ENCODE assay signal across 33 cellular contexts in the genomic region with DNA sequence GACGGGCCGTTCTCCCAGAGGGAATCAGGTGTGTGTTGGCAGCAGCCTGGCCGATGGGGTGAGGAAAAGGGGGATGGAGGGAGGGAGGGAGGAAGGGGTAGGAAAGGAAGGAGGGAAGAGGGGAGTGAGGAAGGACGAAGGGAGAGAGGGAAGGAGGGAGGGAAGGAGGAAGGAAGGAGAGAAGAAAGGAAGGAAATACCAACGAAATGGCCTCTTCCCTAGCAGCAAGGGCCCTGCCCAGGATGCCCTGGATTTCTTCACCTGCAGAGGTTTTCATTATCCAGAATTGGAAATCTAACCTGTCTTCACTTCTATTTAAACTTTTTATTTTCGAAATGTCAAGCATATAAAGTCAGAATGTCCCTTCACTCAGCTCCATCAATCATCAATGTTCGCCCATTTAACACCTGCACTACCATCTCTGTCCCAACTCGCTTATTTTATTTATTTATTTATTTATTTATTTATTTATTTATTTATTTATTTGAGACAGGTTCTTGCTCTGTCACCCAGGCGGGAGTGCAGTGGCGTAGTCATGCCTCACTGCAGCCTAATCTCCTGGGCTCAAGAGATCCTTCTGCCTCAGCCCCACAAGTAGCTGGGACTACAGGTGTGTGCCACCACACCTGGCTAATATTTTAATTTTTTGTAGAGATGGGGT.
"Had no signal": no experiment of that assay in that cellular context is flagged by ENCODE, and none has a peak within 500 bp of the region (broad histone marks: within the 10 kb centered on the region; RNA-seq: fewer than 3 reads in every experiment).

No MANE protein-coding gene starts in this region.

- H3K27ac Mint-ChIP-seq: activated CD4-positive, alpha-beta memory T cell treated with anti-CD3 and anti-CD28 coated beads for 36 hours; activated CD4-positive, alpha-beta T cell treated with anti-CD3 and anti-CD28 coated beads for 36 hours; activated CD4-positive, alpha-beta T cell treated with anti-CD3 and anti-CD28 coated beads, Interleukin-2, amount 10 ng/mL, durations not matched to agents 24 days and 14 days; activated CD8-positive, alpha-beta memory T cell treated with anti-CD3 and anti-CD28 coated beads, Interleukin-2, amount 10 ng/mL, durations not matched to agents 7 days and 5 days; activated CD8-positive, alpha-beta T cell treated with anti-CD3 and anti-CD28 coated beads, Interleukin-2, amount 10 ng/mL, durations not matched to agents 7 days and 5 days; activated naive CD4-positive, alpha-beta T cell treated with anti-CD3 and anti-CD28 coated beads for 36 hours; activated naive CD4-positive, alpha-beta T cell treated with anti-CD3 and anti-CD28 coated beads, Interleukin-2, amount 50 U/mL, for 24 hours; activated naive CD8-positive, alpha-beta T cell treated with anti-CD3 and anti-CD28 coated beads for 36 hours; activated naive CD8-positive, alpha-beta T cell treated with anti-CD3 and anti-CD28 coated beads, Interleukin-2, amount 50 U/mL, for 24 hours; activated T-helper 1 cell treated with anti-CD3 and anti-CD28 coated beads, Interleukin-12 subunit alpha, Interleukin-12 subunit beta, Interleukin-2, Interleukin-4 antibody, amounts not matched to agents 30 ng/mL and 10 ng/mL and 1 ng/mL, durations not matched to agents 14 hours and 24 hours and 36 hours; activated T-helper 2 cell treated with anti-CD3 and anti-CD28 coated beads, Interferon-gamma antibody, Interleukin-2, Interleukin-4, amounts not matched to agents 10 μg/mL and 5 μg/mL and 100 μg/mL, durations not matched to agents 14 hours and 24 hours and 36 hours; effector memory CD8-positive, alpha-beta T cell had no signal

- FAIRE-seq: colon, endometrium, endothelial cell of umbilical vein had no signal

- H3K4me1 Mint-ChIP-seq: activated CD4-positive, alpha-beta T cell treated with anti-CD3 and anti-CD28 coated beads for 36 hours; activated CD4-positive, alpha-beta T cell treated with anti-CD3 and anti-CD28 coated beads, Interleukin-2, amount 10 ng/mL, durations not matched to agents 24 days and 14 days; activated CD8-positive, alpha-beta memory T cell treated with anti-CD3 and anti-CD28 coated beads, Interleukin-2, amount 10 ng/mL, durations not matched to agents 7 days and 5 days; activated naive CD4-positive, alpha-beta T cell treated with anti-CD3 and anti-CD28 coated beads, Interleukin-2, amount 50 U/mL, for 24 hours; activated naive CD8-positive, alpha-beta T cell treated with anti-CD3 and anti-CD28 coated beads, Interleukin-2, amount 50 U/mL, for 24 hours had no signal

- H3K27me3 ChIP-seq: adrenal gland, body of pancreas, esophagus squamous epithelium had no signal

- H3K4me3 ChIP-seq: adrenal gland, body of pancreas, esophagus squamous epithelium had no signal

- H3K9me3 ChIP-seq: adrenal gland, body of pancreas, esophagus squamous epithelium had no signal

- H3K27me3 Mint-ChIP-seq: activated CD4-positive, alpha-beta memory T cell treated with anti-CD3 and anti-CD28 coated beads for 36 hours; activated CD4-positive, alpha-beta T cell treated with anti-CD3 and anti-CD28 coated beads for 36 hours; activated CD4-positive, alpha-beta T cell treated with anti-CD3 and anti-CD28 coated beads, Interleukin-2, amount 10 ng/mL, durations not matched to agents 24 days and 14 days; activated CD8-positive, alpha-beta memory T cell treated with anti-CD3 and anti-CD28 coated beads, Interleukin-2, amount 10 ng/mL, durations not matched to agents 7 days and 5 days; activated naive CD4-positive, alpha-beta T cell treated with anti-CD3 and anti-CD28 coated beads, Interleukin-2, amount 50 U/mL, for 24 hours; activated naive CD8-positive, alpha-beta T cell treated with anti-CD3 and anti-CD28 coated beads for 36 hours; activated naive CD8-positive, alpha-beta T cell treated with anti-CD3 and anti-CD28 coated beads, Interleukin-2, amount 50 U/mL, for 24 hours; effector memory CD8-positive, alpha-beta T cell had no signal

- ATAC-seq: activated CD4-positive, alpha-beta T cell treated with anti-CD3 and anti-CD28 coated beads for 36 hours; activated CD8-positive, alpha-beta memory T cell treated with anti-CD3 and anti-CD28 coated beads, Interleukin-2, amount 10 ng/mL, durations not matched to agents 7 days and 5 days; activated CD8-positive, alpha-beta T cell treated with anti-CD3 and anti-CD28 coated beads, Interleukin-2, amount 10 ng/mL, durations not matched to agents 7 days and 5 days; activated naive CD8-positive, alpha-beta T cell treated with anti-CD3 and anti-CD28 coated beads, Interleukin-2, amount 50 U/mL, for 24 hours; body of pancreas; effector memory CD8-positive, alpha-beta T cell had no signal

- H3K27ac ChIP-seq: adrenal gland, body of pancreas, epithelial cell of prostate, esophagus squamous epithelium had no signal

- H3K4me3 Mint-ChIP-seq: activated CD4-positive, alpha-beta memory T cell treated with anti-CD3 and anti-CD28 coated beads for 36 hours; activated CD4-positive, alpha-beta T cell treated with anti-CD3 and anti-CD28 coated beads for 36 hours; activated CD4-positive, alpha-beta T cell treated with anti-CD3 and anti-CD28 coated beads, Interleukin-2, amount 10 ng/mL, durations not matched to agents 24 days and 14 days; activated CD8-positive, alpha-beta memory T cell treated with anti-CD3 and anti-CD28 coated beads, Interleukin-2, amount 10 ng/mL, durations not matched to agents 7 days and 5 days; activated CD8-positive, alpha-beta T cell treated with anti-CD3 and anti-CD28 coated beads, Interleukin-2, amount 10 ng/mL, durations not matched to agents 7 days and 5 days; activated naive CD4-positive, alpha-beta T cell treated with anti-CD3 and anti-CD28 coated beads for 36 hours; activated naive CD4-positive, alpha-beta T cell treated with anti-CD3 and anti-CD28 coated beads, Interleukin-2, amount 50 U/mL, for 24 hours; activated naive CD8-positive, alpha-beta T cell treated with anti-CD3 and anti-CD28 coated beads for 36 hours; activated naive CD8-positive, alpha-beta T cell treated with anti-CD3 and anti-CD28 coated beads, Interleukin-2, amount 50 U/mL, for 24 hours; activated T-helper 1 cell treated with anti-CD3 and anti-CD28 coated beads, Interleukin-12 subunit alpha, Interleukin-12 subunit beta, Interleukin-2, Interleukin-4 antibody, amounts not matched to agents 30 ng/mL and 10 ng/mL and 1 ng/mL, durations not matched to agents 14 hours and 24 hours and 36 hours; effector memory CD8-positive, alpha-beta T cell had no signal

- H3K9me3 Mint-ChIP-seq: activated CD4-positive, alpha-beta memory T cell treated with anti-CD3 and anti-CD28 coated beads for 36 hours; activated CD4-positive, alpha-beta T cell treated with anti-CD3 and anti-CD28 coated beads, Interleukin-2, amount 10 ng/mL, durations not matched to agents 24 days and 14 days; activated naive CD4-positive, alpha-beta T cell treated with anti-CD3 and anti-CD28 coated beads for 36 hours; activated naive CD4-positive, alpha-beta T cell treated with anti-CD3 and anti-CD28 coated beads, Interleukin-2, amount 50 U/mL, for 24 hours; activated naive CD8-positive, alpha-beta T cell treated with anti-CD3 and anti-CD28 coated beads for 36 hours; activated naive CD8-positive, alpha-beta T cell treated with anti-CD3 and anti-CD28 coated beads, Interleukin-2, amount 50 U/mL, for 24 hours; activated T-helper 1 cell treated with anti-CD3 and anti-CD28 coated beads, Interleukin-12 subunit alpha, Interleukin-12 subunit beta, Interleukin-2, Interleukin-4 antibody, amounts not matched to agents 30 ng/mL and 10 ng/mL and 1 ng/mL, durations not matched to agents 14 hours and 24 hours and 36 hours; activated T-helper 2 cell treated with anti-CD3 and anti-CD28 coated beads, Interferon-gamma antibody, Interleukin-2, Interleukin-4, amounts not matched to agents 10 μg/mL and 5 μg/mL and 100 μg/mL, durations not matched to agents 14 hours and 24 hours and 36 hours; effector memory CD8-positive, alpha-beta T cell had no signal

- DNase-seq: activated CD4-positive, alpha-beta memory T cell treated with anti-CD3 and anti-CD28 coated beads for 36 hours; activated CD4-positive, alpha-beta T cell treated with anti-CD3 and anti-CD28 coated beads for 36 hours; activated CD4-positive, alpha-beta T cell treated with anti-CD3 and anti-CD28 coated beads, Interleukin-2, amount 10 ng/mL, durations not matched to agents 24 days and 14 days; activated CD4-positive, CD25-positive, alpha-beta regulatory T cell; activated CD4-positive, CD25-positive, alpha-beta regulatory T cell treated with anti-CD3 and anti-CD28 coated beads, Interleukin-2, amount 50 U/mL, for 72 hours; activated CD8-positive, alpha-beta memory T cell treated with anti-CD3 and anti-CD28 coated beads, Interleukin-2, amount 10 ng/mL, durations not matched to agents 7 days and 5 days; activated CD8-positive, alpha-beta memory T cell treated with anti-CD3 and anti-CD28 coated beads, Interleukin-2, amount 50 U/mL, for 4 hours; activated CD8-positive, alpha-beta T cell treated with anti-CD3 and anti-CD28 coated beads, Interleukin-2, amount 10 ng/mL, durations not matched to agents 7 days and 5 days; activated effector memory CD4-positive, alpha-beta T cell treated with anti-CD3 and anti-CD28 coated beads, Interleukin-2, amount 50 U/mL, for 16 hours; activated naive CD4-positive, alpha-beta T cell treated with anti-CD3 and anti-CD28 coated beads for 36 hours; activated naive CD8-positive, alpha-beta T cell treated with anti-CD3 and anti-CD28 coated beads for 36 hours; activated naive CD8-positive, alpha-beta T cell treated with anti-CD3 and anti-CD28 coated beads, Interleukin-2, amount 50 U/mL, for 24 hours; activated T-cell treated with anti-CD3 and anti-CD28 coated beads, Interleukin-2, amount 50 U/mL, for 1 hour; activated T-cell treated with anti-CD3 and anti-CD28 coated beads, Interleukin-2, amount 50 U/mL, for 48 hours; amygdala; body of pancreas; caudate nucleus; cortex of kidney; dermis blood vessel endothelial cell; effector CD4-positive, alpha-beta T cell; effector memory CD8-positive, alpha-beta T cell; esophagus squamous epithelium; foreskin melanocyte; glutamatergic neuron; T-helper 2 cell had no signal

- H3K4me1 ChIP-seq: adrenal gland, body of pancreas, esophagus squamous epithelium had no signal
